In the genomic region with DNA sequence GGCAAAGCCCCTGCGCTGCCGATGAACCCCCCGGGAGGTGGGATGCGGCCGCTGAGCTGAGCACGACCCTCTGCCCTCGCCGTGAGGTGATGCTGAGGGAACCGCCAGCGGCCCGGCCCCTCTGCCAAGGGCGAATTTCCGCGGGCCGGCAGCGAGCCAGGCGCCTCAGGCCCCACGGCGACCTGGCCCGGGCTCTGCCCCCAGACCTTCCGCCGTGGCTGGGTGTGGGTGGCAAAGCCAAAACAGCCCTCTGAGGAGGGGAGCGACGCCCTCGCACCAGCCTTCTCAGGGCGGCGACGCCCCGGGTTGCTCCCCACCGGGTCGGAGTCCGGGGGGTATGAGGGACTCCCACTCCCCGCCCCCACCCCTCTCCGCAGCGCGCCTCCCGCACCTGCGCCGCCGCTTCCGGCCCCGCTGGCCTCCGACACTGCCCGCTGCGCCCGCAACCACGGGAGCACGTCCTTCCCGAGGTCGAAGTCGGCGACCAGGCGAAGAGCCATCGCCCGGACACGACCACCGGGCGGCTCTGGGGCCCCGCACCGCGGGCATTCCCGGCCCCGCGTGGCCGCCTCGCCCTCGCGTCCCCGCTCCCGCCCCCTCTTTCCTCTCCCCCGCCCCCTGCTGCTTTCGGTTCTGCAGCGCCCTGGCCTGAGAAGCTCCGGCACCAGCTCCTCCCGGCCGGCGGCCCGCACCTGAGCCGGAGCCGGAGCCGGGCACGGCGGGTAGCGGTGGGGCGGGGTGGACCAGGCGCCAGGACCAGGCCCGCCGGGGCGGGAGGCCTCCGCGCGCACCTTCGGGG, we compare ENCODE assay signal across 8 cellular contexts.
DNase-seq lines count a peak whose midpoint lies in the region; ATAC-seq and TF ChIP-seq lines count a peak whose summit lies in the region.

A gene with protein sequence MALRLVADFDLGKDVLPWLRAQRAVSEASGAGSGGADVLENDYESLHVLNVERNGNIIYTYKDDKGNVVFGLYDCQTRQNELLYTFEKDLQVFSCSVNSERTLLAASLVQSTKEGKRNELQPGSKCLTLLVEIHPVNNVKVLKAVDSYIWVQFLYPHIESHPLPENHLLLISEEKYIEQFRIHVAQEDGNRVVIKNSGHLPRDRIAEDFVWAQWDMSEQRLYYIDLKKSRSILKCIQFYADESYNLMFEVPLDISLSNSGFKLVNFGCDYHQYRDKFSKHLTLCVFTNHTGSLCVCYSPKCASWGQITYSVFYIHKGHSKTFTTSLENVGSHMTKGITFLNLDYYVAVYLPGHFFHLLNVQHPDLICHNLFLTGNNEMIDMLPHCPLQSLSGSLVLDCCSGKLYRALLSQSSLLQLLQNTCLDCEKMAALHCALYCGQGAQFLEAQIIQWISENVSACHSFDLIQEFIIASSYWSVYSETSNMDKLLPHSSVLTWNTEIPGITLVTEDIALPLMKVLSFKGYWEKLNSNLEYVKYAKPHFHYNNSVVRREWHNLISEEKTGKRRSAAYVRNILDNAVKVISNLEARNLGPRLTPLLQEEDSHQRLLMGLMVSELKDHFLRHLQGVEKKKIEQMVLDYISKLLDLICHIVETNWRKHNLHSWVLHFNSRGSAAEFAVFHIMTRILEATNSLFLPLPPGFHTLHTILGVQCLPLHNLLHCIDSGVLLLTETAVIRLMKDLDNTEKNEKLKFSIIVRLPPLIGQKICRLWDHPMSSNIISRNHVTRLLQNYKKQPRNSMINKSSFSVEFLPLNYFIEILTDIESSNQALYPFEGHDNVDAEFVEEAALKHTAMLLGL (minus strand): TSS at position 528 of the 799 bp plus-strand sequence. CDS start 28 bp downstream, at position 500.

- H3K36me3 ChIP-seq in KMS-11 (ENCODE audit: insufficient read depth): no peaks in the 10 kb centered on the region

- peak within 1 kb of the TSS; percentile 29 for H3K27ac ChIP-seq in KMS-11
- H3K27ac ChIP-seq in layer of hippocampus (ENCODE audit: low read depth, low read length): peak within 1 kb of the TSS; percentile 69

- H3K27me3 Mint-ChIP-seq in central memory CD8-positive, alpha-beta T cell: no peaks in the 10 kb centered on the region

- H3K4me3 ChIP-seq in KMS-11 (IDR thresholded peaks at IDR 0.05; ENCODE audit: insufficient read depth, low read depth, low read length): no peak within 1 kb of the TSS
- peak within 1 kb of the TSS; percentile 65 for H3K4me3 ChIP-seq in WI38 (ENCODE audit: low read depth, low read length)

- DNase-seq in DMS53 treated with DMSO at 0.1 percent for 48 hours (lab: John Stamatoyannopoulos, UW; ENCODE audit: unreplicated experiment): peak; percentile 64
- peak; percentile 15 to 20 for DNase-seq in central memory CD8-positive, alpha-beta T cell (ENCODE audit: low spot score in 2 of 2)
- peak; percentile 47 to 48 for DNase-seq in stimulated activated CD4-positive, alpha-beta T cell treated with anti-CD3 and anti-CD28 coated beads, Interleukin-2, amount 100 ng/mL, for 24 hours
- DNase-seq in SIG-M5 (lab: John Stamatoyannopoulos, UW): no peak

- peak within 1 kb of the TSS; percentile 78 for H3K9ac ChIP-seq in KMS-11

- H3K36me3 Mint-ChIP-seq in central memory CD8-positive, alpha-beta T cell (ENCODE audit: insufficient read depth): peaks cover 1% of the 10 kb centered on the region

- H2AFZ ChIP-seq in KMS-11 (ENCODE audit: low read depth): peak within 1 kb of the TSS; percentile 97

- TF ChIP-seq CTCF in KMS-11 (conservative IDR thresholded peaks at IDR 0.05; ENCODE audit: low read depth, low read length) (no peak), WI38 (IDR thresholded peaks at IDR 0.05; ENCODE audit: low read depth, low read length) (no peak)

- no peaks in the 10 kb centered on the region for H3K9me3 Mint-ChIP-seq in central memory CD8-positive, alpha-beta T cell

- peak within 1 kb of the TSS; percentile 65 for H3K27ac Mint-ChIP-seq in central memory CD8-positive, alpha-beta T cell (ENCODE audit: low read depth)

- H3K4me2 ChIP-seq in KMS-11: peak within 1 kb of the TSS; percentile 88

- H3K79me2 ChIP-seq in KMS-11 (ENCODE audit: insufficient read depth, low read depth): no peaks in the 10 kb centered on the region

- peaks cover 14% of the 10 kb centered on the region for H3K4me1 ChIP-seq in KMS-11 (ENCODE audit: low read depth, poor library complexity, severe bottlenecking)

- no peaks in the 10 kb centered on the region for H3K27me3 ChIP-seq in KMS-11 (ENCODE audit: insufficient read depth, low read depth)
- H3K27me3 ChIP-seq in layer of hippocampus (ENCODE audit: control insufficient read depth, insufficient read depth, low read length): no peaks in the 10 kb centered on the region

- H3K4me1 Mint-ChIP-seq in central memory CD8-positive, alpha-beta T cell: peaks cover 44% of the 10 kb centered on the region

- H3K4me3 Mint-ChIP-seq in central memory CD8-positive, alpha-beta T cell: peak within 1 kb of the TSS; percentile 78

- peak; percentile 55 for ATAC-seq in GM21515 (IDR thresholded peaks at IDR 0.05; ENCODE audit: unreplicated experiment)
- ATAC-seq in central memory CD8-positive, alpha-beta T cell (replicated peaks; ENCODE audit: extremely low read depth, poor library complexity, severe bottlenecking): peak; percentile 75

- no peaks in the 10 kb centered on the region for H4K20me1 ChIP-seq in KMS-11 (ENCODE audit: insufficient read depth)
